8 cellular contexts compared by ENCODE assay signal in the genomic region with DNA sequence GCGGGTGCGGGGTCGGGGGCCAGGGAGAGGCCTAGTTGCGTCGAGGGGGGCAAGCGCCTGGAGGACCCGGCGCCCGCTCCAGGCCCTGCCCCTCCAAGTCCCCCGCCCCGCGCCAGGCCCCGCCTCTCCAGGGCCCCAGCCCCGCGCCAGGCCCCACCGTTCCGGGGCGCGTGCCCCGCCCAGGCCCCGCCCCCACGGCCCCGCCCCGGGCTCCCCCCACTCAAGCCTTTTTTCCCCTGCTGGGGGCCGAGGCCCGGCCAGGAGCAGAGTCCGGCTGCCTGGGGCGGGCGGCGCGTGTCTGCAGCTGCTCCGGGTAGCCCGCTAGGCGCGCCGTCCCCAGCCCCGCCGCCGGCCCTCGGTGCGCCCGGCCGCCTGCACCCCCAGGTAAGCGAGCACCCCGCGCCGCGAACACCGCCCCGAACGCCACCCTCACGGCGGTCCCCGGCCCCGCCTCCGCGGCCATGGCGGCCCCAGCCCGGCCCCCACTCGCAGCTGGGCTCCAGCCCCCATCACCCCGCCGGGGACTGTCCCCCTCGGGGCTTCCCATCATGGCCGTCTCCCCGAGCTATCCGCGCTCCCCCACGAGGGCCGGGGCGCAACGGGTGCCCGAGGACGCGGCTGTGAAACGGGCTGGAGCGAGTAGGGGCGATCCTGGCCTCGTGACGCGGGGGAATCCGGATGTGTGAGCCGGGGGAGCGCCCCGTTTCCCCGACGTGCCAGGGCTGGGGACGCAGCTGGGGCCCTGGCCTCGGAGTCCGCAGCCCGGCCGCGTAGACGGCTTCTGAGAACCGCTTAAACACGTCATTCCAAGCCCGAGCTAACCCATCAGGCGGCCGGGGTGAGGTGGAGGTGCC. TPM values are rescaled to one million over a fixed set of nuclear protein-coding genes. Genes with fewer than 3 reads are reported as not detected.
A peak's percentile ranks its signal among the peaks of the same experiment; 100 is the strongest.
DNase-seq lines count a peak whose midpoint lies in the region; ATAC-seq and TF ChIP-seq lines count a peak whose summit lies in the region.

A gene with protein sequence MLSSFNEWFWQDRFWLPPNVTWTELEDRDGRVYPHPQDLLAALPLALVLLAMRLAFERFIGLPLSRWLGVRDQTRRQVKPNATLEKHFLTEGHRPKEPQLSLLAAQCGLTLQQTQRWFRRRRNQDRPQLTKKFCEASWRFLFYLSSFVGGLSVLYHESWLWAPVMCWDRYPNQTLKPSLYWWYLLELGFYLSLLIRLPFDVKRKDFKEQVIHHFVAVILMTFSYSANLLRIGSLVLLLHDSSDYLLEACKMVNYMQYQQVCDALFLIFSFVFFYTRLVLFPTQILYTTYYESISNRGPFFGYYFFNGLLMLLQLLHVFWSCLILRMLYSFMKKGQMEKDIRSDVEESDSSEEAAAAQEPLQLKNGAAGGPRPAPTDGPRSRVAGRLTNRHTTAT (plus strand): TSS at position 260 of the 854 bp plus-strand sequence. CDS start 41,707 bp downstream, outside the sequence.

- peak within 1 kb of the TSS; percentile 81 for H3K27ac Mint-ChIP-seq in activated CD4-positive, alpha-beta memory T cell treated with anti-CD3 and anti-CD28 coated beads, Interleukin-2, amount 10 ng/mL, durations not matched to agents 7 days and 5 days

- CTCF ChIA-PET in activated CD4-positive, alpha-beta memory T cell treated with anti-CD3 and anti-CD28 coated beads, Interleukin-2, amount 10 ng/mL, durations not matched to agents 7 days and 5 days (lab: Charles Lee): interaction anchor here (1.0 to 1.7 kb wide), 4 partner anchors 14 to 266 kb away, joined by 3 to 5 read pairs (median 4); a partner anchor contains a TSS

- H3K36me3 Mint-ChIP-seq in activated CD4-positive, alpha-beta memory T cell treated with anti-CD3 and anti-CD28 coated beads, Interleukin-2, amount 10 ng/mL, durations not matched to agents 7 days and 5 days (ENCODE audit: low read depth): no peaks in the 10 kb centered on the region

- peaks cover 26% of the 10 kb centered on the region for H3K4me1 Mint-ChIP-seq in activated CD4-positive, alpha-beta memory T cell treated with anti-CD3 and anti-CD28 coated beads, Interleukin-2, amount 10 ng/mL, durations not matched to agents 7 days and 5 days

- no peaks in the 10 kb centered on the region for H3K9me3 Mint-ChIP-seq in activated CD4-positive, alpha-beta memory T cell treated with anti-CD3 and anti-CD28 coated beads, Interleukin-2, amount 10 ng/mL, durations not matched to agents 7 days and 5 days

- peak within 1 kb of the TSS; percentile 50 for H3K27ac ChIP-seq in duodenal mucosa (ENCODE audit: low read depth, low read length)
- H3K27ac ChIP-seq in lower lobe of right lung: peak within 1 kb of the TSS; percentile 81

- H3K4me3 Mint-ChIP-seq in activated CD4-positive, alpha-beta memory T cell treated with anti-CD3 and anti-CD28 coated beads, Interleukin-2, amount 10 ng/mL, durations not matched to agents 7 days and 5 days: peak within 1 kb of the TSS; percentile 79

- DNase-seq in GM12864 (ENCODE audit: low read depth): no peak
- no peak for DNase-seq in HFF-Myc (ENCODE audit: extremely low read depth, low read depth)
- peak; percentile 60 for DNase-seq in NCI-H2171 treated with DMSO at 0.1 percent for 48 hours (lab: John Stamatoyannopoulos, UW)
- DNase-seq in activated CD4-positive, alpha-beta memory T cell treated with anti-CD3 and anti-CD28 coated beads, Interleukin-2, amount 10 ng/mL, durations not matched to agents 7 days and 5 days: peak; percentile 80
- DNase-seq in lower lobe of right lung: peak; percentile 81
- peak; percentile 38 to 75 (median 59) for DNase-seq in stimulated activated CD4-positive, alpha-beta T cell treated with anti-CD3 and anti-CD28 coated beads, TNF-alpha, amount 100 ng/mL, for 1 hour (ENCODE audit: low read depth in 3 of 3, low spot score in 1 of 3)
- DNase-seq in NK-92 (lab: John Stamatoyannopoulos, UW; ENCODE audit: unreplicated experiment): no peak

- H3K4me1 ChIP-seq in duodenal mucosa (ENCODE audit: control insufficient read depth in 1 of 2, insufficient read depth in 2 of 2, low read length in 2 of 2): peaks cover 13 to 25% of the 10 kb centered on the region in 2 donors
- peaks cover 29% of the 10 kb centered on the region for H3K4me1 ChIP-seq in lower lobe of right lung

- no peak for TF ChIP-seq CTCF in GM12864 (IDR thresholded peaks at IDR 0.05; ENCODE audit: low read depth, low read length, missing control alignments)
- no peak for TF ChIP-seq CTCF in HFF-Myc (IDR thresholded peaks at IDR 0.05; ENCODE audit: low read depth, low read length, missing control alignments)
- no peak for TF ChIP-seq CTCF in lower lobe of right lung (IDR thresholded peaks at IDR 0.05)

- H3K36me3 ChIP-seq in duodenal mucosa (ENCODE audit: control insufficient read depth in 1 of 2, insufficient read depth in 2 of 2, low read length in 2 of 2) (no peaks in the 10 kb centered on the region), lower lobe of right lung (no peaks in the 10 kb centered on the region)

- H3K4me3 ChIP-seq in GM12864 (ENCODE audit: low read depth, low read length): peak within 1 kb of the TSS; percentile 77
- H3K4me3 ChIP-seq in HFF-Myc (replicated peaks; ENCODE audit: low read depth, low read length): peak within 1 kb of the TSS; percentile 39
- peak within 1 kb of the TSS; percentile 68 to 77 for H3K4me3 ChIP-seq in duodenal mucosa (ENCODE audit: low read depth in 1 of 2, low read length in 2 of 2)
- H3K4me3 ChIP-seq in lower lobe of right lung: peak within 1 kb of the TSS; percentile 85

- H3K27me3 ChIP-seq in duodenal mucosa (ENCODE audit: control insufficient read depth in 1 of 2, insufficient read depth in 2 of 2, low read length in 2 of 2) (peaks cover 0 to 8% of the 10 kb centered on the region in 2 donors), lower lobe of right lung (ENCODE audit: low read depth) (no peaks in the 10 kb centered on the region)

- peaks cover 3% of the 10 kb centered on the region for H3K27me3 Mint-ChIP-seq in activated CD4-positive, alpha-beta memory T cell treated with anti-CD3 and anti-CD28 coated beads, Interleukin-2, amount 10 ng/mL, durations not matched to agents 7 days and 5 days

- POLR2A ChIA-PET in activated CD4-positive, alpha-beta memory T cell treated with anti-CD3 and anti-CD28 coated beads, Interleukin-2, amount 10 ng/mL, durations not matched to agents 7 days and 5 days (lab: Charles Lee): interaction anchor here (0.7 to 9.8 kb wide), 10 partner anchors 8 to 265 kb away, joined by 3 to 67 read pairs (median 5); a partner anchor contains a TSS

- no peaks in the 10 kb centered on the region for H3K9me3 ChIP-seq in duodenal mucosa (ENCODE audit: control insufficient read depth in 1 of 2, low read length in 2 of 2)
- no peaks in the 10 kb centered on the region for H3K9me3 ChIP-seq in lower lobe of right lung

- ATAC-seq in lower lobe of right lung: peak; percentile 91 to 93

- intact Hi-C loops in lower lobe of right lung (cut with DNase I): no loop called here

- peak within 1 kb of the TSS; percentile 30 to 60 for H3K9ac ChIP-seq in duodenal mucosa (ENCODE audit: low read depth in 1 of 2, low read length in 2 of 2)

RNA-seq across cellular contexts. Expression of the gene that starts here (rescaled TPM):
- total RNA-seq in activated CD4-positive, alpha-beta memory T cell treated with anti-CD3 and anti-CD28 coated beads, Interleukin-2, amount 10 ng/mL, durations not matched to agents 7 days and 5 days: 10 to 100 TPM; 23.2 TPM
- total RNA-seq in lower lobe of right lung: 60.6 TPM

Comparison
In these comparisons a context has a peak if more than half of its experiments do, and no peak if none do; other contexts are left out.
1. DNase-seq: peak in NCI-H2171 treated with DMSO at 0.1 percent for 48 hours (single experiment), activated CD4-positive, alpha-beta memory T cell treated with anti-CD3 and anti-CD28 coated beads, Interleukin-2, amount 10 ng/mL, durations not matched to agents 7 days and 5 days (single experiment), lower lobe of right lung (single experiment) and stimulated activated CD4-positive, alpha-beta T cell treated with anti-CD3 and anti-CD28 coated beads, TNF-alpha, amount 100 ng/mL, for 1 hour (3 of 3); none in GM12864 (single experiment), HFF-Myc (single experiment) and NK-92 (single experiment).
2. Peak in every context shown above with its lines, with median percentiles within 50 percentile points of each other: H3K4me3 ChIP-seq.